ENCODE assay signal across 18 cellular contexts in the genomic region with DNA sequence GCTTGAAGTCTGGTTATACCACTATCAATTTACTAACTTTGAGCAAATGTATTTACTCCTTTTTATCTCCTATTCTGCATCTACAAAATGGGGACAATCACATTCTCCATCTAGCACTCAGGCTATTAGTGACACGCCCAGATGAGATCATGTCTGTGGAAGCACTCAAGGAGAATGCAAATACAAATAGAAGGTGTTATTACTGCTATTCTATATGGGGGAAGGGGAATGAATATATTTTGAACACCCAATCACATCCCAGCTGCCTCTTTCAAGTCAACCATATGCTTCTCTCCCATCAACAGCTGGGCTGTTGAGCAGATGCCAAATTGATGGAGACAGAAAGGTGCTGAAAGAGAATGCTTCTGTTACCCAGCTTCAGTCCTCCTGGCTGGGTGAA. TPM values are rescaled to one million over a fixed set of nuclear protein-coding genes. Genes with fewer than 3 reads are reported as not detected.
DNase-seq lines count a peak whose midpoint lies in the region; ATAC-seq and TF ChIP-seq lines count a peak whose summit lies in the region.
"Had no signal": no experiment of that assay in that cellular context is flagged by ENCODE, and none has a peak within 500 bp of the region (broad histone marks: within the 10 kb centered on the region; RNA-seq: fewer than 3 reads in every experiment).

No MANE protein-coding gene starts in this region.

- DNase-seq in DMS 273 (lab: John Stamatoyannopoulos, UW; ENCODE audit: unreplicated experiment) (peak; percentile 94), RWPE2 (ENCODE audit: low spot score) (no peak), glutamatergic neuron (peak; percentile 65), tibial artery (no peak), NCI-H526 treated with DMSO at 0.1 percent for 48 hours (lab: John Stamatoyannopoulos, UW) (no peak)
- DNase-seq in activated effector memory CD4-positive, alpha-beta T cell treated with Interleukin-2 at 50 U/mL for 16 hours, result no peak
- DNase-seq: activated B cell treated with CpG ODN at 0.5 μM for 24 hours; BE2C; H7; heart right ventricle; NCI-H187; small intestine; stimulated activated CD4-positive, alpha-beta T cell treated with anti-CD3 and anti-CD28 coated beads, Interleukin-4, amount 100 ng/mL, for 24 hours had no signal

- H3K36me3 ChIP-seq in RWPE2 (ENCODE audit: low read depth) (no peaks in the 10 kb centered on the region), tibial artery (no peaks in the 10 kb centered on the region)
- H3K36me3 ChIP-seq: BE2C, heart right ventricle had no signal

- H3K4me1 ChIP-seq in RWPE2 (ENCODE audit: insufficient read depth, poor library complexity, severe bottlenecking) (peaks cover 40% of the 10 kb centered on the region), tibial artery (peaks cover 0 to 40% (median 16%) of the 10 kb centered on the region in 4 donors)

- no peaks in the 10 kb centered on the region for H3K27me3 ChIP-seq in RWPE2 (ENCODE audit: insufficient read depth, poor library complexity, severe bottlenecking)
- H3K27me3 ChIP-seq in tibial artery, result no peaks in the 10 kb centered on the region
- H3K27me3 ChIP-seq: BE2C, heart right ventricle had no signal

- H3K27ac ChIP-seq in RWPE2 (ENCODE audit: poor library complexity, severe bottlenecking), result peak overlapping the region; percentile 40
- H3K27ac ChIP-seq in tibial artery, result no peak overlapping the region
- H3K27ac ChIP-seq: RWPE1 had no signal

- H3K9me3 ChIP-seq in RWPE2 (ENCODE audit: severe bottlenecking), result no peaks in the 10 kb centered on the region
- no peaks in the 10 kb centered on the region for H3K9me3 ChIP-seq in tibial artery
- H3K9me3 ChIP-seq: BE2C, heart right ventricle had no signal

- peaks cover 11% of the 10 kb centered on the region for H3K27me3 Mint-ChIP-seq in glutamatergic neuron (ENCODE audit: unreplicated experiment)
- H3K27me3 Mint-ChIP-seq: activated B cell treated with CpG ODN at 0.5 μM for 24 hours, progenitor cell of endocrine pancreas had no signal

- peaks cover 72% of the 10 kb centered on the region for H3K4me1 Mint-ChIP-seq in glutamatergic neuron (ENCODE audit: low read depth, unreplicated experiment)

- TF ChIP-seq EP300 in Ishikawa (IDR thresholded peaks at IDR 0.05; ENCODE audit: borderline replicate concordance), result no peak

- peaks cover 4% of the 10 kb centered on the region for H3K36me3 Mint-ChIP-seq in glutamatergic neuron (ENCODE audit: unreplicated experiment)

- peak overlapping the region; percentile 99 for H3K27ac Mint-ChIP-seq in glutamatergic neuron (ENCODE audit: unreplicated experiment)
- H3K27ac Mint-ChIP-seq: activated B cell treated with CpG ODN at 0.5 μM for 24 hours; activated T-helper 2 cell treated with anti-CD3 and anti-CD28 coated beads, Interferon-gamma antibody, Interleukin-2, Interleukin-4, amounts not matched to agents 10 μg/mL and 5 μg/mL and 100 μg/mL, durations not matched to agents 14 hours and 24 hours and 36 hours; nephron had no signal

- no peak for ATAC-seq in RWPE2 (ENCODE audit: low read depth)
- ATAC-seq: heart right ventricle had no signal

- peak overlapping the region; percentile 78 for H3K4me3 Mint-ChIP-seq in glutamatergic neuron (ENCODE audit: unreplicated experiment)
- H3K4me3 Mint-ChIP-seq: activated B cell treated with CpG ODN at 0.5 μM for 24 hours, nephron had no signal

- peaks cover 14% of the 10 kb centered on the region for H3K9me3 Mint-ChIP-seq in glutamatergic neuron (ENCODE audit: unreplicated experiment)
- H3K9me3 Mint-ChIP-seq: activated B cell treated with CpG ODN at 0.5 μM for 24 hours; activated T-helper 2 cell treated with anti-CD3 and anti-CD28 coated beads, Interferon-gamma antibody, Interleukin-2, Interleukin-4, amounts not matched to agents 10 μg/mL and 5 μg/mL and 100 μg/mL, durations not matched to agents 14 hours and 24 hours and 36 hours; nephron had no signal

- TF ChIP-seq CTCF in RWPE2 (IDR thresholded peaks at IDR 0.05; ENCODE audit: poor library complexity, severe bottlenecking) (no peak), glutamatergic neuron (IDR thresholded peaks at IDR 0.05; ENCODE audit: partially characterized antibody, unreplicated experiment) (no peak), tibial artery (IDR thresholded peaks at IDR 0.05) (no peak)

- H3K4me3 ChIP-seq in RWPE2 (ENCODE audit: severe bottlenecking) (no peak overlapping the region), tibial artery (no peak overlapping the region)
- H3K4me3 ChIP-seq: heart right ventricle had no signal

- intact Hi-C loops in tibial artery (cut with DNase I; ENCODE audit: low total_unique reads), result no loop called here

- TF ChIP-seq RAD21 in Ishikawa (IDR thresholded peaks at IDR 0.05; ENCODE audit: low read depth), result no peak

TF ChIP-seq in Ishikawa, 13 proteins besides CTCF, POLR2A, EP300 and RAD21:
- TF ChIP-seq YY1 (IDR thresholded peaks at IDR 0.05; ENCODE audit: low read depth) (no peak), TEAD4 (IDR thresholded peaks at IDR 0.05) (no peak), TCF12 (IDR thresholded peaks at IDR 0.05; ENCODE audit: low read depth) (no peak), FOXM1 (IDR thresholded peaks at IDR 0.05; ENCODE audit: borderline replicate concordance, low read depth) (peak; percentile 61; the same call in 1 of the 2 replicates)

RNA-seq across cellular contexts. Expression of gene SGMS1, which starts 23.5 kb away (rescaled TPM):
- total RNA-seq in glutamatergic neuron (ENCODE audit: unreplicated experiment), result 24.1 TPM

Comparison
In these comparisons a context has a peak if more than half of its experiments do, and no peak if none do; other contexts are left out.
1. DNase-seq: peak in DMS 273 (single experiment) and glutamatergic neuron (single experiment); none in RWPE2 (single experiment), tibial artery (0 of 2), activated effector memory CD4-positive, alpha-beta T cell treated with Interleukin-2 at 50 U/mL for 16 hours (single experiment) and NCI-H526 treated with DMSO at 0.1 percent for 48 hours (single experiment).